21 cellular contexts compared by ENCODE assay signal in the genomic region with DNA sequence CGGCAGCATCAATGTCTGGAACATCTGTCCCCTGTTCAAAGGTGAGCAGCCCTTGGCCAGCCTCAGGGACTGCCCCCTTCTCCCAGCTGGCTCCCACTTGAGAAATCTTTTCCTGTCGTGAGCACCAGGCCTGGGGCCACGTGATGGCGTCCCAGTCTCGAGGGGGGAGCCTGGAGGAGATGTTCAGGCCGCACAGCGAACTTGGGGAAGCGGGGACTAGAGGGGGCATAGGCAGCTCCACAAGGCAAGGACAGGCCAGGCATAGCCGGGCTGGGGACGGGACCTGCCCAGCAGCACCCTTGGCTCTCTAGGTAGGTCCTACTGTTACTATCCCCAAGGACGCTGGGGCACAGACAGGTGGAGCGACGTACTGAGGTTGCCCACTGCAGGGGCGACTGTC. TPM values are rescaled to one million over a fixed set of nuclear protein-coding genes. Genes with fewer than 3 reads are reported as not detected.
DNase-seq lines count a peak whose midpoint lies in the region; ATAC-seq and TF ChIP-seq lines count a peak whose summit lies in the region.
"Had no signal": no experiment of that assay in that cellular context is flagged by ENCODE, and none has a peak within 500 bp of the region (broad histone marks: within the 10 kb centered on the region; RNA-seq: fewer than 3 reads in every experiment).

No MANE protein-coding gene starts in this region.

- H3K36me3 ChIP-seq in heart left ventricle (peaks cover 0 to 5% (median 0%) of the 10 kb centered on the region in 9 donors), muscle layer of colon (ENCODE audit: insufficient read depth, low read length) (no peaks in the 10 kb centered on the region), suprapubic skin (peaks cover 3% of the 10 kb centered on the region), brain microvascular endothelial cell (replicated peaks) (no peaks in the 10 kb centered on the region)
- H3K36me3 ChIP-seq: BLaER1 treated with 17β-estradiol and CSF1 and Interleukin-3, amounts not matched to agents 10 nM and 100 nM; MG63; thyroid gland had no signal

- H3K9me3 ChIP-seq in heart left ventricle = no peaks in the 10 kb centered on the region
- H3K9me3 ChIP-seq in muscle layer of colon (ENCODE audit: low read length) = no peaks in the 10 kb centered on the region
- no peaks in the 10 kb centered on the region for H3K9me3 ChIP-seq in suprapubic skin
- H3K9me3 ChIP-seq: MG63, thyroid gland had no signal

- H3K9ac ChIP-seq in muscle layer of colon (ENCODE audit: low read length) = no peak overlapping the region
- H3K9ac ChIP-seq: BLaER1 treated with 17β-estradiol and CSF1 and Interleukin-3, amounts not matched to agents 10 nM and 100 nM; parathyroid adenoma had no signal

- H3K27me3 Mint-ChIP-seq in brain = peaks cover 4% of the 10 kb centered on the region
- peaks cover 15% of the 10 kb centered on the region for H3K27me3 Mint-ChIP-seq in activated T-helper 2 cell treated with anti-CD3 and anti-CD28 coated beads, Interferon-gamma antibody, Interleukin-2, Interleukin-4, amounts not matched to agents 10 μg/mL and 5 μg/mL and 100 μg/mL, durations not matched to agents 14 hours and 24 hours and 36 hours (ENCODE audit: low read depth)

- intact Hi-C loops in heart left ventricle (cut with DNase I) = no loop called here
- intact Hi-C loops in left ventricle myocardium superior (cut with micrococcal nuclease) = no loop called here
- intact Hi-C loops in activated T-helper 2 cell treated with anti-CD3 and anti-CD28 coated beads, Interferon-gamma antibody, Interleukin-2, Interleukin-4, amounts not matched to agents 10 μg/mL and 5 μg/mL and 100 μg/mL, durations not matched to agents 14 hours and 24 hours and 36 hours (cut with micrococcal nuclease) = no loop called here

- H3K27me3 ChIP-seq in heart left ventricle (peaks cover 0 to 8% (median 0%) of the 10 kb centered on the region in 9 donors), muscle layer of colon (ENCODE audit: control insufficient read depth in 1 of 2, insufficient read depth in 2 of 2, low read length in 2 of 2) (peaks cover 0 to 11% of the 10 kb centered on the region in 2 donors), suprapubic skin (no peaks in the 10 kb centered on the region), brain microvascular endothelial cell (replicated peaks) (no peaks in the 10 kb centered on the region)
- H3K27me3 ChIP-seq: MG63, thyroid gland had no signal

- H3K4me1 ChIP-seq in heart left ventricle = peaks cover 0 to 16% (median 0%) of the 10 kb centered on the region in 12 donors
- peaks cover 10% of the 10 kb centered on the region for H3K4me1 ChIP-seq in muscle layer of colon (ENCODE audit: insufficient read depth, low read length)
- peaks cover 20% of the 10 kb centered on the region for H3K4me1 ChIP-seq in suprapubic skin
- H3K4me1 ChIP-seq: parathyroid adenoma had no signal

- no peaks in the 10 kb centered on the region for H3K36me3 Mint-ChIP-seq in brain
- no peaks in the 10 kb centered on the region for H3K36me3 Mint-ChIP-seq in activated T-helper 2 cell treated with anti-CD3 and anti-CD28 coated beads, Interferon-gamma antibody, Interleukin-2, Interleukin-4, amounts not matched to agents 10 μg/mL and 5 μg/mL and 100 μg/mL, durations not matched to agents 14 hours and 24 hours and 36 hours (ENCODE audit: low read depth)

- no peak for TF ChIP-seq CTCF in heart left ventricle (IDR thresholded peaks at IDR 0.05)
- no peak for TF ChIP-seq CTCF in brain (conservative IDR thresholded peaks at IDR 0.05)
- no peak for TF ChIP-seq CTCF in suprapubic skin (IDR thresholded peaks at IDR 0.05)
- TF ChIP-seq CTCF in brain microvascular endothelial cell (IDR thresholded peaks at IDR 0.05; ENCODE audit: low read depth, low read length, missing control alignments) = no peak

- H3K27ac ChIP-seq in heart left ventricle (peak overlapping the region in 8 of 12 donors; percentile 19 to 92 (median 80)), muscle layer of colon (ENCODE audit: low read depth, low read length) (peak overlapping the region; percentile 75), suprapubic skin (no peak overlapping the region), brain microvascular endothelial cell (no peak overlapping the region)
- H3K27ac ChIP-seq: BLaER1 treated with 17β-estradiol and CSF1 and Interleukin-3, amounts not matched to agents 10 nM and 100 nM; parathyroid adenoma; thyroid gland had no signal

- peaks cover 19% of the 10 kb centered on the region for H3K4me1 Mint-ChIP-seq in brain
- H3K4me1 Mint-ChIP-seq in activated T-helper 2 cell treated with anti-CD3 and anti-CD28 coated beads, Interferon-gamma antibody, Interleukin-2, Interleukin-4, amounts not matched to agents 10 μg/mL and 5 μg/mL and 100 μg/mL, durations not matched to agents 14 hours and 24 hours and 36 hours (ENCODE audit: low read depth) = no peaks in the 10 kb centered on the region

- 53 to 90% (median 75%) methylated on average over 9 to 14 of the region's 14 CpGs for WGBS in heart left ventricle, 4 donors
- 80% methylated on average over 1 of the region's 14 CpGs for WGBS in suprapubic skin

- DNase-seq in heart left ventricle = peak in 1 of 5 donors; percentile 32
- no peak for DNase-seq in left ventricle myocardium superior
- DNase-seq in suprapubic skin (ENCODE audit: low spot score in 2 of 2) = no peak
- no peak for DNase-seq in activated T-helper 2 cell treated with anti-CD3 and anti-CD28 coated beads, Interferon-gamma antibody, Interleukin-2, Interleukin-4, amounts not matched to agents 10 μg/mL and 5 μg/mL and 100 μg/mL, durations not matched to agents 14 hours and 24 hours and 36 hours (ENCODE audit: low spot score)
- DNase-seq in brain microvascular endothelial cell = no peak
- DNase-seq: activated CD4-positive, alpha-beta T cell treated with anti-CD3 and anti-CD28 coated beads for 48 hours; activated gamma-delta T cell treated with Interleukin-2 at 50 U/mL for 16 hours; amniotic stem cell; GDM1; MG63; NCI-H146; NCI-H774; stimulated activated CD4-positive, alpha-beta T cell treated with anti-CD3 and anti-CD28 coated beads, Interleukin-12 subunit alpha, Interleukin-12 subunit beta, amount 100 ng/mL, for 4 hours; thyroid gland had no signal

- H3K27ac Mint-ChIP-seq in brain = peak overlapping the region in 2 of 5 experiments; percentile 46 to 50
- no peak overlapping the region for H3K27ac Mint-ChIP-seq in activated T-helper 2 cell treated with anti-CD3 and anti-CD28 coated beads, Interferon-gamma antibody, Interleukin-2, Interleukin-4, amounts not matched to agents 10 μg/mL and 5 μg/mL and 100 μg/mL, durations not matched to agents 14 hours and 24 hours and 36 hours

- no peak for TF ChIP-seq EP300 in suprapubic skin (IDR thresholded peaks at IDR 0.05)

- in situ Hi-C loops in brain microvascular endothelial cell (cut with HindIII; ENCODE audit: low pct_ligation_motif_present, low sequenced_read_pairs) = no loop called here

- H3K4me3 Mint-ChIP-seq in brain = peak overlapping the region; percentile 69 to 82 (median 75)
- no peak overlapping the region for H3K4me3 Mint-ChIP-seq in activated T-helper 2 cell treated with anti-CD3 and anti-CD28 coated beads, Interferon-gamma antibody, Interleukin-2, Interleukin-4, amounts not matched to agents 10 μg/mL and 5 μg/mL and 100 μg/mL, durations not matched to agents 14 hours and 24 hours and 36 hours (ENCODE audit: low read depth)

- ATAC-seq in heart left ventricle (no peak), left ventricle myocardium superior (no peak), HG02610 (IDR thresholded peaks at IDR 0.05; ENCODE audit: unreplicated experiment) (no peak)

- no peak for TF ChIP-seq POLR2A in heart left ventricle (IDR thresholded peaks at IDR 0.05)
- TF ChIP-seq POLR2A in suprapubic skin (IDR thresholded peaks at IDR 0.05) = no peak

- H3K9me3 Mint-ChIP-seq in brain = peaks cover 0 to 13% (median 0%) of the 10 kb centered on the region in 5 experiments
- H3K9me3 Mint-ChIP-seq in activated T-helper 2 cell treated with anti-CD3 and anti-CD28 coated beads, Interferon-gamma antibody, Interleukin-2, Interleukin-4, amounts not matched to agents 10 μg/mL and 5 μg/mL and 100 μg/mL, durations not matched to agents 14 hours and 24 hours and 36 hours = no peaks in the 10 kb centered on the region

- peak overlapping the region in 6 of 12 donors; percentile 48 to 69 (median 56) for H3K4me3 ChIP-seq in heart left ventricle
- no peak overlapping the region for H3K4me3 ChIP-seq in muscle layer of colon (ENCODE audit: low read depth in 1 of 2, low read length in 2 of 2)
- H3K4me3 ChIP-seq in suprapubic skin = peak overlapping the region; percentile 50
- no peak overlapping the region for H3K4me3 ChIP-seq in brain microvascular endothelial cell (ENCODE audit: low read depth, low read length)
- H3K4me3 ChIP-seq: BLaER1 treated with 17β-estradiol and CSF1 and Interleukin-3, amounts not matched to agents 10 nM and 100 nM; MG63; thyroid gland had no signal

RNA-seq across cellular contexts. Expression of gene SLC6A8, which starts 2.7 kb away (rescaled TPM):
- total RNA-seq in heart left ventricle (100 to 1,000 TPM; 113 to 203 (median 179) TPM), left ventricle myocardium superior (208 TPM), suprapubic skin (10 to 100 TPM; 26.1 to 74.1 (median 45.2) TPM)
- polyA plus RNA-seq in heart left ventricle (100 to 1,000 TPM; 138 to 241 TPM), brain (ENCODE audit: insufficient read depth, low read depth, low replicate concordance) (80.5 TPM)
- 2.2 and 2.5 TPM in 2 replicates for total RNA-seq in activated T-helper 2 cell treated with anti-CD3 and anti-CD28 coated beads, Interferon-gamma antibody, Interleukin-2, Interleukin-4, amounts not matched to agents 10 μg/mL and 5 μg/mL and 100 μg/mL, durations not matched to agents 14 hours and 24 hours and 36 hours

RNA-seq across cellular contexts. Expression of gene PNCK, which starts 16.9 kb away (rescaled TPM):
- total RNA-seq in heart left ventricle = 1 to 10 TPM; 3.1 to 7.3 (median 6.6) TPM
- 1 to 10 TPM; 1.4 to 3.2 TPM for polyA plus RNA-seq in heart left ventricle
- 14.5 TPM for total RNA-seq in left ventricle myocardium superior
- polyA plus RNA-seq in brain (ENCODE audit: insufficient read depth, low read depth, low replicate concordance) = 24.5 TPM
- 1 to 10 TPM; 1.2 to 1.8 (median 1.4) TPM for total RNA-seq in suprapubic skin
- total RNA-seq in activated T-helper 2 cell treated with anti-CD3 and anti-CD28 coated beads, Interferon-gamma antibody, Interleukin-2, Interleukin-4, amounts not matched to agents 10 μg/mL and 5 μg/mL and 100 μg/mL, durations not matched to agents 14 hours and 24 hours and 36 hours = 0.18 and 0.43 TPM in 2 replicates
- total RNA-seq: endothelial cell of umbilical vein had no signal

RNA-seq across cellular contexts. Expression of gene BCAP31, which starts 33.7 kb away (rescaled TPM):
- total RNA-seq in heart left ventricle = 100 to 1,000 TPM in 5 of 9 donors, 10 to 100 TPM in 4; 59.9 to 162 (median 102) TPM
- polyA plus RNA-seq in heart left ventricle = 100 to 1,000 TPM in 1 of 2 donors, 10 to 100 TPM in 1; 87.7 to 158 TPM
- 91.6 TPM for total RNA-seq in left ventricle myocardium superior
- polyA plus RNA-seq in brain (ENCODE audit: insufficient read depth, low read depth, low replicate concordance) = 284 TPM
- 100 to 1,000 TPM; 112 to 170 (median 167) TPM for total RNA-seq in suprapubic skin
- 154 TPM in 2 replicates for total RNA-seq in activated T-helper 2 cell treated with anti-CD3 and anti-CD28 coated beads, Interferon-gamma antibody, Interleukin-2, Interleukin-4, amounts not matched to agents 10 μg/mL and 5 μg/mL and 100 μg/mL, durations not matched to agents 14 hours and 24 hours and 36 hours

RNA-seq across cellular contexts. Expression of gene ABCD1, which starts 34.2 kb away (rescaled TPM):
- total RNA-seq in heart left ventricle = 10 to 100 TPM; 13.5 to 25.6 (median 17.6) TPM
- 10 to 100 TPM; 12.9 to 13.5 TPM for polyA plus RNA-seq in heart left ventricle
- total RNA-seq in left ventricle myocardium superior = 16.5 TPM
- 9.2 TPM for polyA plus RNA-seq in brain (ENCODE audit: insufficient read depth, low read depth, low replicate concordance)
- 1 to 10 TPM; 5.9 to 9.4 (median 7.4) TPM for total RNA-seq in suprapubic skin
- 8.8 and 10.1 TPM in 2 replicates for total RNA-seq in activated T-helper 2 cell treated with anti-CD3 and anti-CD28 coated beads, Interferon-gamma antibody, Interleukin-2, Interleukin-4, amounts not matched to agents 10 μg/mL and 5 μg/mL and 100 μg/mL, durations not matched to agents 14 hours and 24 hours and 36 hours

RNA-seq across cellular contexts. Expression of gene DUSP9, which starts 43.5 kb away (rescaled TPM):
- under 1 TPM in 1 of 9 donors, not detected in 8; 0.25 TPM for total RNA-seq in heart left ventricle
- polyA plus RNA-seq in heart left ventricle = under 1 TPM in 1 of 2 donors, not detected in 1; 0.04 TPM
- 0.10 TPM for total RNA-seq in left ventricle myocardium superior
- polyA plus RNA-seq in brain (ENCODE audit: insufficient read depth, low read depth, low replicate concordance) = 0.81 TPM
- total RNA-seq in suprapubic skin = under 1 TPM in 2 of 4 donors, not detected in 2; 0.19 to 0.48 TPM
- total RNA-seq in activated T-helper 2 cell treated with anti-CD3 and anti-CD28 coated beads, Interferon-gamma antibody, Interleukin-2, Interleukin-4, amounts not matched to agents 10 μg/mL and 5 μg/mL and 100 μg/mL, durations not matched to agents 14 hours and 24 hours and 36 hours = 0.11 and 0.16 TPM in 2 replicates
- total RNA-seq: chondrocyte, endothelial cell of umbilical vein, thyroid gland had no signal

Comparison
In these comparisons a context has a peak if more than half of its experiments do, and no peak if none do; other contexts are left out.
1. H3K27ac ChIP-seq: peak in heart left ventricle (8 of 12) and muscle layer of colon (single experiment); none in suprapubic skin (single experiment) and brain microvascular endothelial cell (single experiment).